Comparison of ENCODE assay signal across 20 cellular contexts in the genomic region with DNA sequence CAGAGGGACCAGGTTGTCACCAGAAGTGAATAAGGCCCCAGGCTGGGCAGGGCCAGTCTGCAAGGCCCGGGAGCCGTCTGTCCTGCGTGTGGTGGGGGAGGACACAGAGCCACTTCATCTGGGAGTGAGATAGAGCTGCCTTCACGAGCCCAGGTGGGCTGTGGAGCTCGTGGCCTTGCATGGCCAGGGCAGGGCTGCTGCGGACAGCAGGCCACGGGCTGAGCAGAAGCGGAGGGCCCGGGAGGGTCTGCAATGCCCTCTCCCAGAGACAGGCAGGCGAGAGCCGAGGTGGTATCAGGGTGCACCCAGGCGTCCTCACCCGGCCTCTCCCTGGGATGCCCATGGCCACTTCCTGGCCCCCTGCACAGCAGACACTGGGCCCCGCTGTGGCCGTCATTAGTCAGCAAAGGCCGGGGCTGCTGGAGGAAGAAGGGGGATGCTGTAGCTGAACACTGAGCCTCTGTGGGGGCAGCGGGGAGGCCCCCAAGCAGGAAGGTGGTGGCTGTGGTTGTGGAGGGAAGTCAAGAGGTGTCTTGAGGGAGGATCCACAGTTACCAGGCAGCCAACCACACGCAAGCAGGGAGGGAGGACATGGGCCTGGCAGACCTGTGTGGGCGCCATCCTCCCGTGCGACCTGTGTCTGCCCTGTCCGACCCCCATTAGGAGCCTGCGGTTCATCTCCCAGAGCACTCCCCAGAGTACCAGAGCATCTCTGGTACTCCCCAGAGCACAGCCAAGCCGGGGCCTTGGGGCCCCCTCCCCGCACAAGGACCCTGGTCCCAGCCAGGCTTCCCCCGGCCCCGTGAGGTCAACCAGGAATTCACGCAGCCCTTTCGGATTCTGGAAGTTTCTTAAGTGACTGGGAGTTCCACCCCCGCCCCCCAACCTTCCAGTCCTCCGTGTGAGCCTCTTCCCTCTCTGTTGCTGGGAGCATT.
DNase-seq lines count a peak whose midpoint lies in the region; ATAC-seq and TF ChIP-seq lines count a peak whose summit lies in the region.
"Had no signal": no experiment of that assay in that cellular context is flagged by ENCODE, and none has a peak within 500 bp of the region (broad histone marks: within the 10 kb centered on the region; RNA-seq: fewer than 3 reads in every experiment).

No MANE protein-coding gene starts in this region.

- WGBS in heart right ventricle, 2 donors: 73 to 82% methylated on average over 31 of the region's 31 CpGs

- TF ChIP-seq CTCF in heart right ventricle (IDR thresholded peaks at IDR 0.05): no peak
- TF ChIP-seq CTCF in neural progenitor cell (IDR thresholded peaks at IDR 0.05): no peak
- no peak for TF ChIP-seq CTCF in upper lobe of right lung (IDR thresholded peaks at IDR 0.05)

- no peaks in the 10 kb centered on the region for H3K4me1 ChIP-seq in heart right ventricle
- no peaks in the 10 kb centered on the region for H3K4me1 ChIP-seq in neural progenitor cell
- no peaks in the 10 kb centered on the region for H3K4me1 ChIP-seq in upper lobe of right lung
- H3K4me1 ChIP-seq: esophagus muscularis mucosa, gastrocnemius medialis had no signal

- ATAC-seq in Right ventricle myocardium inferior (no peak), heart right ventricle (no peak), upper lobe of right lung (no peak), HG02642 (IDR thresholded peaks at IDR 0.05; ENCODE audit: poor library complexity, unreplicated experiment) (no peak)
- no peak for ATAC-seq in activated T-helper 17 cell treated with anti-CD3 and anti-CD28 coated beads, Interleukin-2, amount 50 U/mL, for 72 hours (replicated peaks)
- ATAC-seq: activated CD4-positive, CD25-positive, alpha-beta regulatory T cell treated with anti-CD3 and anti-CD28 coated beads, Interleukin-2, amount 50 U/mL, for 24 hours; effector memory CD8-positive, alpha-beta T cell; gastrocnemius medialis had no signal

- H3K4me1 Mint-ChIP-seq in activated naive CD8-positive, alpha-beta T cell treated with anti-CD3 and anti-CD28 coated beads for 36 hours: no peaks in the 10 kb centered on the region
- H3K4me1 Mint-ChIP-seq in neural progenitor cell: peaks cover 3% of the 10 kb centered on the region
- no peaks in the 10 kb centered on the region for H3K4me1 Mint-ChIP-seq in activated T-helper 17 cell treated with anti-CD3 and anti-CD28 coated beads, Interleukin-2, amount 50 U/mL, for 72 hours

- H3K36me3 Mint-ChIP-seq in activated naive CD8-positive, alpha-beta T cell treated with anti-CD3 and anti-CD28 coated beads for 36 hours: peaks cover 1% of the 10 kb centered on the region
- peaks cover 13% of the 10 kb centered on the region for H3K36me3 Mint-ChIP-seq in neural progenitor cell
- H3K36me3 Mint-ChIP-seq in activated T-helper 17 cell treated with anti-CD3 and anti-CD28 coated beads, Interleukin-2, amount 50 U/mL, for 72 hours (ENCODE audit: low read depth): no peaks in the 10 kb centered on the region
- H3K36me3 Mint-ChIP-seq: activated naive CD8-positive, alpha-beta T cell had no signal

- no peak overlapping the region for H3K27ac Mint-ChIP-seq in activated naive CD8-positive, alpha-beta T cell treated with anti-CD3 and anti-CD28 coated beads for 36 hours
- H3K27ac Mint-ChIP-seq in neural progenitor cell: peak overlapping the region; percentile 92
- H3K27ac Mint-ChIP-seq in activated T-helper 17 cell treated with anti-CD3 and anti-CD28 coated beads, Interleukin-2, amount 50 U/mL, for 72 hours: no peak overlapping the region
- H3K27ac Mint-ChIP-seq: activated naive CD8-positive, alpha-beta T cell; effector memory CD8-positive, alpha-beta T cell had no signal

- H3K36me3 ChIP-seq in heart right ventricle (no peaks in the 10 kb centered on the region), neural progenitor cell (no peaks in the 10 kb centered on the region), upper lobe of right lung (no peaks in the 10 kb centered on the region)
- H3K36me3 ChIP-seq: esophagus muscularis mucosa, gastrocnemius medialis had no signal

- H2AFZ ChIP-seq in neural progenitor cell (replicated peaks): no peak overlapping the region

- no peaks in the 10 kb centered on the region for H3K79me2 ChIP-seq in neural progenitor cell (ENCODE audit: low read depth)

- H3K27me3 Mint-ChIP-seq in activated naive CD8-positive, alpha-beta T cell treated with anti-CD3 and anti-CD28 coated beads for 36 hours: peaks cover 9% of the 10 kb centered on the region
- H3K27me3 Mint-ChIP-seq in neural progenitor cell (ENCODE audit: insufficient read depth, low read depth): peaks cover 2% of the 10 kb centered on the region
- peaks cover 13% of the 10 kb centered on the region for H3K27me3 Mint-ChIP-seq in activated T-helper 17 cell treated with anti-CD3 and anti-CD28 coated beads, Interleukin-2, amount 50 U/mL, for 72 hours

- H3K9me3 ChIP-seq in heart right ventricle (peaks cover 0 to 15% (median 0%) of the 10 kb centered on the region in 11 donors), neural progenitor cell (ENCODE audit: low read depth) (no peaks in the 10 kb centered on the region), upper lobe of right lung (no peaks in the 10 kb centered on the region)
- H3K9me3 ChIP-seq: gastrocnemius medialis had no signal

- no peaks in the 10 kb centered on the region for H4K20me1 ChIP-seq in neural progenitor cell (ENCODE audit: low read depth)

- peaks cover 5% of the 10 kb centered on the region for H3K9me3 Mint-ChIP-seq in activated naive CD8-positive, alpha-beta T cell treated with anti-CD3 and anti-CD28 coated beads for 36 hours
- peaks cover 14% of the 10 kb centered on the region for H3K9me3 Mint-ChIP-seq in neural progenitor cell
- peaks cover 3% of the 10 kb centered on the region for H3K9me3 Mint-ChIP-seq in activated T-helper 17 cell treated with anti-CD3 and anti-CD28 coated beads, Interleukin-2, amount 50 U/mL, for 72 hours

- peak; percentile 50 for DNase-seq in Right ventricle myocardium inferior (ENCODE audit: missing footprints)
- DNase-seq in heart right ventricle: no peak
- peak; percentile 39 for DNase-seq in activated naive CD8-positive, alpha-beta T cell treated with anti-CD3 and anti-CD28 coated beads for 36 hours
- no peak for DNase-seq in neural progenitor cell (ENCODE audit: low spot score)
- DNase-seq in upper lobe of right lung: peak; percentile 48
- no peak for DNase-seq in stimulated activated CD4-positive, alpha-beta T cell treated with anti-CD3 and anti-CD28 coated beads, Interleukin-15, amount 100 ng/mL, for 24 hours
- DNase-seq: ACHN; effector memory CD8-positive, alpha-beta T cell; gastrocnemius medialis; MM.1S; NCI-H69; stimulated activated CD4-positive, alpha-beta T cell treated with anti-CD3 and anti-CD28 coated beads, Interleukin-12 subunit alpha, Interleukin-12 subunit beta, amount 100 ng/mL, for 4 hours; SW 1271 had no signal

- H3K27ac ChIP-seq in heart right ventricle (no peak overlapping the region), neural progenitor cell (no peak overlapping the region), upper lobe of right lung (no peak overlapping the region)
- H3K27ac ChIP-seq: C4-2B, esophagus muscularis mucosa, gastrocnemius medialis had no signal

- no peak overlapping the region for H3K9ac ChIP-seq in neural progenitor cell

- H3K4me3 ChIP-seq in heart right ventricle: no peak overlapping the region
- H3K4me3 ChIP-seq in neural progenitor cell: no peak overlapping the region
- H3K4me3 ChIP-seq in upper lobe of right lung: no peak overlapping the region
- H3K4me3 ChIP-seq: esophagus muscularis mucosa, gastrocnemius medialis had no signal

- no peak overlapping the region for H3K4me2 ChIP-seq in neural progenitor cell

- no peaks in the 10 kb centered on the region for H3F3A ChIP-seq in neural progenitor cell (ENCODE audit: low read depth)

- no peak overlapping the region for H3K4me3 Mint-ChIP-seq in activated naive CD8-positive, alpha-beta T cell treated with anti-CD3 and anti-CD28 coated beads for 36 hours
- H3K4me3 Mint-ChIP-seq in neural progenitor cell: no peak overlapping the region
- H3K4me3 Mint-ChIP-seq in activated T-helper 17 cell treated with anti-CD3 and anti-CD28 coated beads, Interleukin-2, amount 50 U/mL, for 72 hours: no peak overlapping the region
- H3K4me3 Mint-ChIP-seq: activated naive CD8-positive, alpha-beta T cell; brain; effector memory CD8-positive, alpha-beta T cell had no signal

- intact Hi-C loops in Right ventricle myocardium inferior (cut with DNase I) (no loop called here), heart right ventricle (cut with DNase I) (no loop called here), upper lobe of right lung (cut with DNase I) (no loop called here)

- H3K27me3 ChIP-seq in heart right ventricle (peaks cover 0 to 15% (median 0%) of the 10 kb centered on the region in 7 donors), neural progenitor cell (no peaks in the 10 kb centered on the region), upper lobe of right lung (no peaks in the 10 kb centered on the region)
- H3K27me3 ChIP-seq: gastrocnemius medialis had no signal

Comparison
In these comparisons a context has a peak if more than half of its experiments do, and no peak if none do; other contexts are left out.
1. DNase-seq: peak in Right ventricle myocardium inferior (single experiment), activated naive CD8-positive, alpha-beta T cell treated with anti-CD3 and anti-CD28 coated beads for 36 hours (single experiment) and upper lobe of right lung (single experiment); none in heart right ventricle (0 of 2), neural progenitor cell (single experiment) and stimulated activated CD4-positive, alpha-beta T cell treated with anti-CD3 and anti-CD28 coated beads, Interleukin-15, amount 100 ng/mL, for 24 hours (single experiment).